1 cellular context compared by ENCODE assay signal in genomic region chr1:14443164-14443787, GRCh38.
A peak's percentile ranks its signal among the peaks of the same experiment; 100 is the strongest.
TF ChIP-seq lines count a peak whose summit lies in the region.

No MANE protein-coding gene starts in this region.

TF ChIP-seq in K562, 482 proteins besides CTCF, POLR2A, EP300 and RAD21 (continued from another document and continues in another):
- TF ChIP-seq ERF (CRISPR knock-in tag; IDR thresholded peaks at IDR 0.05) (no peak), MAX (CRISPR knock-in tag; IDR thresholded peaks at IDR 0.05) (no peak), ZNF511 (CRISPR knock-in tag; IDR thresholded peaks at IDR 0.05) (no peak), NFATC3 (IDR thresholded peaks at IDR 0.05) (no peak), STAT5B (CRISPR knock-in tag; IDR thresholded peaks at IDR 0.05) (no peak), NR0B1 (IDR thresholded peaks at IDR 0.05; ENCODE audit: partially characterized antibody) (no peak), KAT2B (IDR thresholded peaks at IDR 0.05; ENCODE audit: low read depth, low read length) (no peak), PPARD (CRISPR knock-in tag; IDR thresholded peaks at IDR 0.05) (no peak), SMARCA4 (IDR thresholded peaks at IDR 0.05) (peak; percentile 83), GMEB1 (CRISPR knock-in tag; IDR thresholded peaks at IDR 0.05) (no peak), ZBTB17 (CRISPR knock-in tag; IDR thresholded peaks at IDR 0.05) (no peak), ZFP91 (CRISPR knock-in tag; IDR thresholded peaks at IDR 0.05) (no peak), SNRNP70 (optimal IDR thresholded peaks at IDR 0.05; ENCODE audit: low read depth, low read length) (no peak), SIX5 (IDR thresholded peaks at IDR 0.05; ENCODE audit: borderline replicate concordance in 1 of 2, insufficient read depth in 1 of 2, low read depth in 1 of 2, low read length in 2 of 2) (no peak), ZNF717 (CRISPR knock-in tag; IDR thresholded peaks at IDR 0.05) (no peak), GTF2B (IDR thresholded peaks at IDR 0.05; ENCODE audit: extremely low read depth, insufficient read length) (no peak), PTRF (tag; IDR thresholded peaks at IDR 0.05) (no peak), MYC (IDR thresholded peaks at IDR 0.05; ENCODE audit: low read depth, low read length) (no peak), MYC (CRISPR knock-in tag; IDR thresholded peaks at IDR 0.05; ENCODE audit: borderline replicate concordance, low read depth) (no peak), WHSC1 (IDR thresholded peaks at IDR 0.05; ENCODE audit: low read length) (no peak), CSDE1 (IDR thresholded peaks at IDR 0.05) (no peak), FOS (IDR thresholded peaks at IDR 0.05; ENCODE audit: extremely low read depth, insufficient read length) (peak; percentile 45), LEF1 (IDR thresholded peaks at IDR 0.05) (peak; percentile 94), POLR2B (IDR thresholded peaks at IDR 0.05; ENCODE audit: low read depth, partially characterized antibody) (no peak), RHOXF2B (CRISPR knock-in tag; conservative IDR thresholded peaks at IDR 0.05) (no peak), KLF6 (CRISPR knock-in tag; IDR thresholded peaks at IDR 0.05; ENCODE audit: borderline replicate concordance) (no peak), UBTF (IDR thresholded peaks at IDR 0.05; ENCODE audit: borderline replicate concordance in 1 of 2, low read depth in 2 of 2, low read length in 2 of 2) (no peak), RBM39 (optimal IDR thresholded peaks at IDR 0.05; ENCODE audit: low read depth, low read length) (no peak), MLX (CRISPR knock-in tag; conservative IDR thresholded peaks at IDR 0.05) (no peak), PHF8 (IDR thresholded peaks at IDR 0.05; ENCODE audit: borderline replicate concordance, low read length) (no peak), DIDO1 (tag; IDR thresholded peaks at IDR 0.05; ENCODE audit: low read depth) (no peak), POLR3A (IDR thresholded peaks at IDR 0.05; ENCODE audit: borderline replicate concordance, extremely low read depth, insufficient read depth, insufficient read length) (no peak), POLR2G (IDR thresholded peaks at IDR 0.05; ENCODE audit: low read depth, low read length) (no peak), NR2C2 (CRISPR knock-in tag; IDR thresholded peaks at IDR 0.05) (no peak), NR2C2 (tag; IDR thresholded peaks at IDR 0.05) (no peak), SIRT6 (IDR thresholded peaks at IDR 0.05; ENCODE audit: low read depth, low read length) (no peak), PKNOX1 (IDR thresholded peaks at IDR 0.05) (peak; percentile 32; the same call in 1 of the 2 replicates), BACH1 (tag; IDR thresholded peaks at IDR 0.05) (no peak), ZNF395 (CRISPR knock-in tag; IDR thresholded peaks at IDR 0.05) (peak; percentile 77), SIN3B (IDR thresholded peaks at IDR 0.05; ENCODE audit: low read depth) (no peak), USF1 (CRISPR knock-in tag; IDR thresholded peaks at IDR 0.05) (no peak), TEAD1 (CRISPR knock-in tag; IDR thresholded peaks at IDR 0.05) (peak in 1 of 2 experiments; percentile 41; a peak in 1 of 4 replicates), COPS2 (conservative IDR thresholded peaks at IDR 0.05) (no peak), ZNF384 (IDR thresholded peaks at IDR 0.05; ENCODE audit: low read depth, low read length) (no peak), AFF4 (CRISPR knock-in tag; IDR thresholded peaks at IDR 0.05) (no peak), HDGF (IDR thresholded peaks at IDR 0.05) (no peak), TAF1 (IDR thresholded peaks at IDR 0.05; ENCODE audit: control insufficient read depth, extremely low read depth, insufficient read depth, low read length, severe bottlenecking) (no peak), TAF7 (tag; IDR thresholded peaks at IDR 0.05) (no peak), PHTF2 (CRISPR knock-in tag; IDR thresholded peaks at IDR 0.05) (no peak), ZBED1 (IDR thresholded peaks at IDR 0.05) (no peak), THAP7 (CRISPR knock-in tag; IDR thresholded peaks at IDR 0.05) (no peak), ZNF146 (CRISPR knock-in tag; IDR thresholded peaks at IDR 0.05; ENCODE audit: unreplicated experiment) (no peak)
